16 cellular contexts compared by ENCODE assay signal in the genomic region with DNA sequence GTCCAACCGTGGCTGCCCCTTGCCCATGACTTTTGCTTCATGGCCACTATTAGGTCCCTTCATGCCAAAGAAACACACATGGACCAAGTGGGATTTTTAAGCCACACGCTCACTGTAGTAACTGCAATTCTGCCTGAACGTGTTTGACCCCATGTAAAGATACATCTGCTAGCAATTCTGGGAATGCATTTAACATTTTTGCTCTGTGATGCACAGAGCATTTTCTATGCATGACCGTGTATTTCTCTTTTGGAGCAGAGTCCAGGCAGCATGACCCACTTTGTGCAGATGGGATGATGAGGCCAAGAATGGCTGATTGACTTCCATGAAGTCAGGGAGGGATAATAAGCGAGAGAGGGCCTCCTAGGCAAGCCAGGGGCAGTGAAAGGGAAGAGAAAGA.
A peak's percentile ranks its signal among the peaks of the same experiment; 100 is the strongest.
DNase-seq lines count a peak whose midpoint lies in the region; ATAC-seq and TF ChIP-seq lines count a peak whose summit lies in the region.
"Had no signal": no experiment of that assay in that cellular context is flagged by ENCODE, and none has a peak within 500 bp of the region (broad histone marks: within the 10 kb centered on the region; RNA-seq: fewer than 3 reads in every experiment).

No MANE protein-coding gene starts in this region.

- H3K4me1 Mint-ChIP-seq in HFFc6 (ENCODE audit: low read depth) (peaks cover 54% of the 10 kb centered on the region), type B pancreatic cell (ENCODE audit: unreplicated experiment) (peaks cover 23% of the 10 kb centered on the region)
- H3K4me1 Mint-ChIP-seq: naive thymus-derived CD8-positive, alpha-beta T cell had no signal

- H3K4me3 Mint-ChIP-seq in HFFc6 (peak overlapping the region; percentile 55), type B pancreatic cell (no peak overlapping the region)
- H3K4me3 Mint-ChIP-seq: activated CD8-positive, alpha-beta T cell treated with anti-CD3 and anti-CD28 coated beads, Interleukin-2, amount 10 ng/mL, durations not matched to agents 7 days and 5 days; naive thymus-derived CD8-positive, alpha-beta T cell had no signal

- DNase-seq in HFFc6 (peak; percentile 90), astrocyte of the hippocampus (ENCODE audit: low read depth, low spot score) (peak; percentile 86), hepatic stellate cell (ENCODE audit: low spot score) (peak; percentile 80), type B pancreatic cell (ENCODE audit: extremely low spot score, unreplicated experiment) (no peak), HuH-7.5 (ENCODE audit: low spot score) (no peak), aorta (no peak)
- DNase-seq in stimulated activated CD4-positive, alpha-beta T cell treated with anti-CD3 and anti-CD28 coated beads, Interleukin-12 subunit alpha, Interleukin-12 subunit beta, amount 100 ng/mL, for 4 hours, result no peak
- DNase-seq: activated CD8-positive, alpha-beta T cell treated with anti-CD3 and anti-CD28 coated beads, Interleukin-2, amount 10 ng/mL, durations not matched to agents 7 days and 5 days; cortex of kidney; DMS153; left cardiac atrium; MV-4-11; naive thymus-derived CD8-positive, alpha-beta T cell; RPMI8226 had no signal

- WGBS in aorta, 2 donors, result 31 to 41% methylated on average over 5 of the region's 5 CpGs

- peaks cover 6% of the 10 kb centered on the region for H3K9me3 Mint-ChIP-seq in HFFc6
- peaks cover 14% of the 10 kb centered on the region for H3K9me3 Mint-ChIP-seq in type B pancreatic cell

- intact Hi-C loops in aorta (cut with DNase I), result no loop called here

- H3K27ac ChIP-seq in aorta (ENCODE audit: low read depth in 1 of 2, low read length in 2 of 2), result no peak overlapping the region
- H3K27ac ChIP-seq: thoracic aorta had no signal

- TF ChIP-seq CTCF in HFFc6 (IDR thresholded peaks at IDR 0.05) (no peak), type B pancreatic cell (conservative IDR thresholded peaks at IDR 0.05) (no peak)

- peak overlapping the region; percentile 81 for H3K27ac Mint-ChIP-seq in HFFc6
- peak overlapping the region; percentile 74 for H3K27ac Mint-ChIP-seq in type B pancreatic cell
- H3K27ac Mint-ChIP-seq: activated CD8-positive, alpha-beta T cell treated with anti-CD3 and anti-CD28 coated beads, Interleukin-2, amount 10 ng/mL, durations not matched to agents 7 days and 5 days; naive thymus-derived CD8-positive, alpha-beta T cell had no signal

- ATAC-seq in aorta (ENCODE audit: low FRiP score) (no peak), GM19463 (IDR thresholded peaks at IDR 0.05; ENCODE audit: unreplicated experiment) (no peak)
- ATAC-seq: activated CD8-positive, alpha-beta T cell treated with anti-CD3 and anti-CD28 coated beads, Interleukin-2, amount 10 ng/mL, durations not matched to agents 7 days and 5 days; left cardiac atrium; naive thymus-derived CD8-positive, alpha-beta T cell had no signal

- H3K36me3 ChIP-seq in aorta (ENCODE audit: control insufficient read depth in 1 of 2, insufficient read depth in 2 of 2, low read length in 1 of 2), result no peaks in the 10 kb centered on the region
- H3K36me3 ChIP-seq: thoracic aorta had no signal

- peaks cover 1% of the 10 kb centered on the region for H3K9me3 ChIP-seq in aorta (ENCODE audit: control insufficient read depth, low read length)
- H3K9me3 ChIP-seq: thoracic aorta had no signal

- H3K27me3 ChIP-seq in aorta (ENCODE audit: control insufficient read depth in 1 of 2, insufficient read depth in 2 of 2, low read length in 1 of 2), result no peaks in the 10 kb centered on the region

- H3K36me3 Mint-ChIP-seq in HFFc6 (ENCODE audit: low read depth) (peaks cover 5% of the 10 kb centered on the region; the same call in 1 of the 2 replicates), type B pancreatic cell (peaks cover 33% of the 10 kb centered on the region)

- H3K4me3 ChIP-seq in aorta (ENCODE audit: low read length in 2 of 2), result no peak overlapping the region
- H3K4me3 ChIP-seq: thoracic aorta had no signal

- H3K4me1 ChIP-seq in aorta (ENCODE audit: control insufficient read depth in 1 of 2, insufficient read depth in 2 of 2, low read length in 2 of 2), result peaks cover 0 to 2% of the 10 kb centered on the region in 2 donors

- H3K27me3 Mint-ChIP-seq in HFFc6 (ENCODE audit: insufficient read depth) (peaks cover 21% of the 10 kb centered on the region), type B pancreatic cell (no peaks in the 10 kb centered on the region)

Comparison
In these comparisons a context has a peak if more than half of its experiments do, and no peak if none do; other contexts are left out.
1. DNase-seq: peak in HFFc6 (single experiment), astrocyte of the hippocampus (single experiment) and hepatic stellate cell (single experiment); none in type B pancreatic cell (single experiment), stimulated activated CD4-positive, alpha-beta T cell treated with anti-CD3 and anti-CD28 coated beads, Interleukin-12 subunit alpha, Interleukin-12 subunit beta, amount 100 ng/mL, for 4 hours (single experiment), HuH-7.5 (single experiment) and aorta (0 of 2).